9 cellular contexts compared by ENCODE assay signal in the genomic region with DNA sequence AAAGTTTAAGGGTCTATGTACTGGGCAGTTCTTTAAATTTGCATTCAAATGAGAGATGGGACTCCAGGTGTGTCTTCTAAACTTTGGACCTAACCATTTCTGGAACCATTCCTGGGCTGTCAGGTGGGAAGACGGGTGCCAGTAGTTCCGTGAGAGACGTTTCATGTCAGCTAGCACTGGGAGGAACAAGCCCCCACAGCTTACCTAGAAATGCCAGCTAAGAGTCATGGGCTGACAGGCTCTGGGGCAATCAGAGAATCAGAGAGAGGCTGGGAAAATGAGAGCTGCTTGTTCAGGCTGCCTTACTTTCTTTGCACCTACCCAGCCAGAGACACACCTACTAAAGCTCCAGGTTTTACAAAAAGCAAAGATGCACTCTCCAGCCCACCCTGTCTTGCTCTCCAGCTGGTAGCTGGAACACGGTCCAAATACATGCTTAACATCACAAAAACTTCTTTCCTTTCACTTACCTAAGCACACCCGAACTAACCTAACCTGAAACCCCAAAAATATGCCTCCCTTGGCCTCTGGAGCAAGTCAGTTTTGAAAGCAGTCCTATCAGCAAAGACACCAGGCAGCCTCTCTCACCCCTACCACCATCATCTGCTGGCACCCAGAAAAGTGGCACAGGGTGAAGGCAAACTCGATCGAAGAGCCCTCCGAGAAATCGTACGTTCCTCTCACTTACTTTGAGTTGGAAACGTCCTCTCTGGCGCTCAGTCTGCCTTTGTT. TPM values are rescaled to one million over a fixed set of nuclear protein-coding genes. Genes with fewer than 3 reads are reported as not detected.
DNase-seq lines count a peak whose midpoint lies in the region; ATAC-seq and TF ChIP-seq lines count a peak whose summit lies in the region.
"Had no signal": no experiment of that assay in that cellular context is flagged by ENCODE, and none has a peak within 500 bp of the region (broad histone marks: within the 10 kb centered on the region; RNA-seq: fewer than 3 reads in every experiment).

No MANE protein-coding gene starts in this region.

- DNase-seq in NCI-H1105 treated with DMSO at 0.1 percent for 48 hours (lab: John Stamatoyannopoulos, UW) (peak; percentile 41), NCI-H1105 (lab: John Stamatoyannopoulos, UW) (no peak), fibroblast of lung (ENCODE audit: low read depth in 2 of 2) (peak in 1 of 2 donors; percentile 6), upper lobe of left lung (no peak)
- no peak for DNase-seq in stimulated activated naive CD4-positive, alpha-beta T cell treated with Interleukin-2 at 50 U/mL for 16 hours (lab: John Stamatoyannopoulos, UW)
- DNase-seq: 8988T had no signal

- WGBS in upper lobe of left lung, 2 donors: 9 to 14% methylated on average over 4 to 12 of the region's 12 CpGs

- no peaks in the 10 kb centered on the region for H3K79me2 ChIP-seq in fibroblast of lung (ENCODE audit: control insufficient read depth, insufficient read depth, low read length)

- H3K9me3 ChIP-seq in fibroblast of lung (ENCODE audit: control insufficient read depth, insufficient read depth, low read depth, low read length): no peaks in the 10 kb centered on the region
- no peaks in the 10 kb centered on the region for H3K9me3 ChIP-seq in mucosa of rectum (ENCODE audit: control insufficient read depth in 2 of 2, low read length in 2 of 2)
- H3K9me3 ChIP-seq in upper lobe of left lung: no peaks in the 10 kb centered on the region

- H2AFZ ChIP-seq in fibroblast of lung (ENCODE audit: low read length): peak overlapping the region; percentile 96

- TF ChIP-seq POLR2A in upper lobe of left lung (IDR thresholded peaks at IDR 0.05): no peak

- H3K9ac ChIP-seq in fibroblast of lung (ENCODE audit: insufficient read depth, low read length): no peak overlapping the region
- H3K9ac ChIP-seq in mucosa of rectum (ENCODE audit: low read depth in 1 of 2, low read length in 2 of 2): no peak overlapping the region

- peak overlapping the region; percentile 97 for H3K4me2 ChIP-seq in fibroblast of lung (ENCODE audit: extremely low read depth, insufficient read depth, low read length)

- no peaks in the 10 kb centered on the region for H4K20me1 ChIP-seq in fibroblast of lung (ENCODE audit: control insufficient read depth, extremely low read depth, insufficient read depth, low read length)

- H3K36me3 ChIP-seq in fibroblast of lung (ENCODE audit: control insufficient read depth, insufficient read depth, low read length): no peaks in the 10 kb centered on the region
- no peaks in the 10 kb centered on the region for H3K36me3 ChIP-seq in mucosa of rectum (ENCODE audit: control insufficient read depth in 2 of 2, insufficient read depth in 2 of 2, low read length in 2 of 2)
- no peaks in the 10 kb centered on the region for H3K36me3 ChIP-seq in upper lobe of left lung

- TF ChIP-seq CTCF in fibroblast of lung (conservative IDR thresholded peaks at IDR 0.05 in 1 of 2, IDR thresholded peaks at IDR 0.05 in 1 of 2; ENCODE audit: low read depth in 1 of 2, low read length in 2 of 2) (no peak), upper lobe of left lung (IDR thresholded peaks at IDR 0.05) (no peak)

- H3K4me1 ChIP-seq in fibroblast of lung (ENCODE audit: control insufficient read depth, extremely low read depth, insufficient read depth, low read length): no peaks in the 10 kb centered on the region
- H3K4me1 ChIP-seq in mucosa of rectum (ENCODE audit: control insufficient read depth in 2 of 2, insufficient read depth in 2 of 2, low read length in 2 of 2): no peaks in the 10 kb centered on the region
- peaks cover 0 to 11% (median 0%) of the 10 kb centered on the region in 4 donors for H3K4me1 ChIP-seq in upper lobe of left lung

- no peaks in the 10 kb centered on the region for H3K27me3 ChIP-seq in fibroblast of lung (ENCODE audit: control insufficient read depth, insufficient read depth, low read length)
- H3K27me3 ChIP-seq in mucosa of rectum (ENCODE audit: control insufficient read depth in 2 of 2, insufficient read depth in 2 of 2, low read length in 2 of 2): no peaks in the 10 kb centered on the region
- H3K27me3 ChIP-seq in upper lobe of left lung: no peaks in the 10 kb centered on the region

- ATAC-seq in upper lobe of left lung (ENCODE audit: low FRiP score in 2 of 2): peak in 1 of 2 donors; percentile 12
- no peak for ATAC-seq in HG03108 (IDR thresholded peaks at IDR 0.05; ENCODE audit: unreplicated experiment)
- ATAC-seq in GM18907 (IDR thresholded peaks at IDR 0.05; ENCODE audit: unreplicated experiment): no peak

- TF ChIP-seq EP300 in upper lobe of left lung (IDR thresholded peaks at IDR 0.05): no peak

- H3K4me3 ChIP-seq in fibroblast of lung (replicated peaks in 1 of 4; ENCODE audit: control extremely low read depth in 1 of 4, insufficient read depth in 1 of 4, low read depth in 3 of 4, low read length in 4 of 4) (peak overlapping the region; percentile 64 to 77 (median 72)), mucosa of rectum (ENCODE audit: low read length in 2 of 2) (peak overlapping the region; percentile 57 to 67), upper lobe of left lung (peak overlapping the region in 3 of 4 donors; percentile 22 to 40 (median 31))

- H3K27ac ChIP-seq in fibroblast of lung (ENCODE audit: insufficient read depth, low read length): no peak overlapping the region
- peak overlapping the region in 1 of 2 donors; percentile 19 for H3K27ac ChIP-seq in mucosa of rectum (ENCODE audit: low read depth in 2 of 2, low read length in 2 of 2)
- H3K27ac ChIP-seq in upper lobe of left lung: no peak overlapping the region

RNA-seq across cellular contexts. Expression of a gene that starts 0.6 kb away (rescaled TPM):
- total RNA-seq in fibroblast of lung: 13.9 and 30.2 TPM in 2 replicates
- polyA plus RNA-seq in fibroblast of lung: 54.0 and 115 TPM in 2 replicates
- 34.5 and 83.6 TPM in 2 replicates for polyA plus RNA-seq in fibroblast of lung (2012)
- 1.4 and 11.0 TPM in 2 replicates for polyA minus RNA-seq in fibroblast of lung (ENCODE audit: low replicate concordance)
- 10 to 100 TPM in 1 of 6 donors, 1 to 10 TPM in 5; 2.4 to 10.3 (median 3.3) TPM for total RNA-seq in upper lobe of left lung
